Comparison of ENCODE assay signal across 8 cellular contexts in the genomic region with DNA sequence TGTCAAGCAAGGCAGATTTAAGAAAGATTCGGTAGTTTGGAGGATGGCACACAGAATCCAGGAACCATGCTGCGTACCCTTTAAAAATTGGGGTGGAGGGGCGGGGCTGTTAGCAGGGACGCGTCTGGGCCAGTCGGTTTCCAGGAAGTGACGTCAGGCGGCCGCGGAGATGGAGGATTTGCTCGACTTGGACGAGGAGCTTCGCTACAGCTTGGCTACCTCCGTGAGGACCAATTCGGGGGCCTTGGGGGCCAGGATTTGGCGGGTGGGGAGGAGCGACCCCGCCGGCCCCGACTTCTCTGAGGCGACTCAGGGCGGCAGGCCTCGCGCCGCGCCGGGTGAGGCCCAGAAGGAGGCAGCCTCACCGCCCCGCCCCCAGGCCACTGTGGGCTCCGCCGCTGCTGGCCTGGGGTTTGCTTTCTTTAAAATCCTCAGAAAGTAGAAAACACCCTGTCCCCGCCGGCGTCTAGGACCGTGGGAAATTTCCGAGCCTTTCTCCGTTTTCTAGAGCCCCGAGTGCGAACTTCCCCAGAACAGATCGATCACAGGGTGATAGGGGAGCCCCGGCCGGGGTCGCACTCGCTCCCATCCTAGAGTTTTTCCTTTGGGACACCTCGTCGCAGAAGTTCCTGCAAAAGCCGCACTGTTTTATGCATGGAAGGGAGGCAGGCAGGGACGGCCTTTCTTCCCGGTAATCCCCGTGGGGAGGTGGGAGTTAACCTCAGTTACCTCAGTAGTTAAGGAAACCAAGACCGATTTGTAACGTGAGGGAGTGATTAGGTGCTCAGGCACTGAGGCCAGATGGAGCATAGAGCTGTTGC. TPM values are rescaled to one million over a fixed set of nuclear protein-coding genes. Genes with fewer than 3 reads are reported as not detected.
DNase-seq lines count a peak whose midpoint lies in the region; ATAC-seq and TF ChIP-seq lines count a peak whose summit lies in the region.

A gene (plus strand): TSS at position 146 of the 821 bp plus-strand sequence. CDS start 24 bp downstream, at position 170.

- H3K36me3 ChIP-seq in left lung, result no peaks in the 10 kb centered on the region

- H3K9me3 ChIP-seq in left lung, result no peaks in the 10 kb centered on the region

- peak; percentile 70 for ATAC-seq in GM19025 (IDR thresholded peaks at IDR 0.05; ENCODE audit: low read depth, unreplicated experiment)
- ATAC-seq in HG03342 (IDR thresholded peaks at IDR 0.05; ENCODE audit: unreplicated experiment), result peak; percentile 61
- ATAC-seq in left lung, result peak; percentile 53

- DNase-seq in AG09309 (ENCODE audit: low read depth) (no peak), NCI-H526 treated with DMSO at 0.1 percent for 48 hours (lab: John Stamatoyannopoulos, UW) (peak; percentile 21), dedifferentiated amniotic fluid mesenchymal stem cell (ENCODE audit: extremely low spot score) (peak; percentile 70), left lung (peak; percentile 94 to 98)
- peak; percentile 81 to 88 for DNase-seq in activated CD4-positive, alpha-beta T cell treated with anti-CD3 and anti-CD28 coated beads, Interleukin-2, amount 50 U/mL, for 24 hours (ENCODE audit: low read depth in 1 of 2, low spot score in 1 of 2)
- peak; percentile 86 for DNase-seq in stimulated activated CD4-positive, alpha-beta T cell treated with anti-CD3 and anti-CD28 coated beads, Interleukin-2, amount 100 ng/mL, for 4 hours (ENCODE audit: low read depth)

- TF ChIP-seq CTCF in AG09309 (IDR thresholded peaks at IDR 0.05; ENCODE audit: control insufficient read depth, insufficient read depth, low read depth, low read length, missing control alignments), result no peak
- no peak for TF ChIP-seq CTCF in left lung (IDR thresholded peaks at IDR 0.05)

- H3K4me3 ChIP-seq in AG09309 (ENCODE audit: control insufficient read depth, low read depth, low read length) (peak within 1 kb of the TSS; percentile 82), left lung (peak within 1 kb of the TSS; percentile 80 to 81)

- H3K27me3 ChIP-seq in left lung, result no peaks in the 10 kb centered on the region

- intact Hi-C loops in left lung (cut with DNase I), result no loop called here

- peaks cover 10 to 52% of the 10 kb centered on the region in 2 donors for H3K4me1 ChIP-seq in left lung

- peak within 1 kb of the TSS; percentile 80 to 81 for H3K27ac ChIP-seq in left lung

RNA-seq across cellular contexts. Expression of the gene that starts here (rescaled TPM):
- 10 to 100 TPM; 23.1 to 26.5 TPM for total RNA-seq in left lung
